Comparison of ENCODE assay signal across 3 cellular contexts in genomic region chr2:191270303-191271178, GRCh38.
TF ChIP-seq lines count a peak whose summit lies in the region.

No MANE protein-coding gene starts in this region.

TF ChIP-seq in GM23338, 12 proteins besides CTCF, POLR2A, EP300 and RAD21:
- no peak for TF ChIP-seq POLR2AphosphoS5 (IDR thresholded peaks at IDR 0.05; ENCODE audit: low read depth)
- TF ChIP-seq NANOG (IDR thresholded peaks at IDR 0.05; ENCODE audit: borderline replicate concordance): no peak
- no peak for TF ChIP-seq JUNB (IDR thresholded peaks at IDR 0.05; ENCODE audit: unreplicated experiment)
- TF ChIP-seq, protein P1, sequence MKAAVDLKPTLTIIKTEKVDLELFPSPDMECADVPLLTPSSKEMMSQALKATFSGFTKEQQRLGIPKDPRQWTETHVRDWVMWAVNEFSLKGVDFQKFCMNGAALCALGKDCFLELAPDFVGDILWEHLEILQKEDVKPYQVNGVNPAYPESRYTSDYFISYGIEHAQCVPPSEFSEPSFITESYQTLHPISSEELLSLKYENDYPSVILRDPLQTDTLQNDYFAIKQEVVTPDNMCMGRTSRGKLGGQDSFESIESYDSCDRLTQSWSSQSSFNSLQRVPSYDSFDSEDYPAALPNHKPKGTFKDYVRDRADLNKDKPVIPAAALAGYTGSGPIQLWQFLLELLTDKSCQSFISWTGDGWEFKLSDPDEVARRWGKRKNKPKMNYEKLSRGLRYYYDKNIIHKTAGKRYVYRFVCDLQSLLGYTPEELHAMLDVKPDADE (IDR thresholded peaks at IDR 0.05): no peak

TF ChIP-seq in HepG2, 621 proteins besides CTCF, POLR2A, EP300 and RAD21:
- no peak for TF ChIP-seq RBM22 (optimal IDR thresholded peaks at IDR 0.05; ENCODE audit: low read length)
- no peak for TF ChIP-seq ZNF776 (CRISPR knock-in tag; IDR thresholded peaks at IDR 0.05)
- no peak for TF ChIP-seq TCF12 (IDR thresholded peaks at IDR 0.05)
- TF ChIP-seq TCF12 (CRISPR knock-in tag; IDR thresholded peaks at IDR 0.05): no peak
- TF ChIP-seq SUZ12 (IDR thresholded peaks at IDR 0.05; ENCODE audit: low read depth, low read length): no peak
- TF ChIP-seq, protein P2, sequence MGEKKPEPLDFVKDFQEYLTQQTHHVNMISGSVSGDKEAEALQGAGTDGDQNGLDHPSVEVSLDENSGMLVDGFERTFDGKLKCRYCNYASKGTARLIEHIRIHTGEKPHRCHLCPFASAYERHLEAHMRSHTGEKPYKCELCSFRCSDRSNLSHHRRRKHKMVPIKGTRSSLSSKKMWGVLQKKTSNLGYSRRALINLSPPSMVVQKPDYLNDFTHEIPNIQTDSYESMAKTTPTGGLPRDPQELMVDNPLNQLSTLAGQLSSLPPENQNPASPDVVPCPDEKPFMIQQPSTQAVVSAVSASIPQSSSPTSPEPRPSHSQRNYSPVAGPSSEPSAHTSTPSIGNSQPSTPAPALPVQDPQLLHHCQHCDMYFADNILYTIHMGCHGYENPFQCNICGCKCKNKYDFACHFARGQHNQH (CRISPR knock-in tag; IDR thresholded peaks at IDR 0.05): no peak
- no peak for TF ChIP-seq ZMYM4 (CRISPR knock-in tag; IDR thresholded peaks at IDR 0.05)

TF ChIP-seq in SK-N-SH, 30 proteins besides CTCF, POLR2A, EP300 and RAD21:
- no peak for TF ChIP-seq FOXJ3 (CRISPR knock-in tag; IDR thresholded peaks at IDR 0.05)
TF ChIP-seq in SK-N-SH: peak in this region for 0.
